Comparison of ENCODE assay signal across 8 cellular contexts in genomic region chr13:76723551-76724232, GRCh38.
DNase-seq lines count a peak whose midpoint lies in the region; ATAC-seq and TF ChIP-seq lines count a peak whose summit lies in the region.

No MANE protein-coding gene starts in this region.

- intact Hi-C loops in MCF 10A (cut with micrococcal nuclease) = no loop called here
- intact Hi-C loops in breast epithelium (cut with DNase I; ENCODE audit: low total_unique reads) = no loop called here

- H3K4me1 Mint-ChIP-seq in MCF 10A (ENCODE audit: insufficient read depth, unreplicated experiment) = no peaks in the 10 kb centered on the region

- H3K36me3 ChIP-seq in breast epithelium = no peaks in the 10 kb centered on the region
- no peaks in the 10 kb centered on the region for H3K36me3 ChIP-seq in NT2/D1 (ENCODE audit: insufficient read depth, insufficient read length, low read length)

- no peak for TF ChIP-seq POLR2A in breast epithelium (IDR thresholded peaks at IDR 0.05)

- TF ChIP-seq CTCF in MCF 10A (IDR thresholded peaks at IDR 0.05; ENCODE audit: unreplicated experiment) = no peak
- TF ChIP-seq CTCF in breast epithelium (IDR thresholded peaks at IDR 0.05) = no peak

- H3K4me1 ChIP-seq in breast epithelium (no peaks in the 10 kb centered on the region), NT2/D1 (ENCODE audit: insufficient read depth, insufficient read length) (no peaks in the 10 kb centered on the region)

- no peak overlapping the region for H3K9ac ChIP-seq in NT2/D1 (ENCODE audit: insufficient read length, low read depth)

- H3K4me3 Mint-ChIP-seq in MCF 10A (ENCODE audit: unreplicated experiment) = no peak overlapping the region

- BruUV-seq in MCF 10A (replicated peaks; lab: Mats Ljungman, UMichigan) = no TSS peak

- H3K27ac Mint-ChIP-seq in MCF 10A (ENCODE audit: low read depth, unreplicated experiment) = no peak overlapping the region

- H3K9me3 Mint-ChIP-seq in MCF 10A (ENCODE audit: unreplicated experiment) = no peaks in the 10 kb centered on the region

- CTCF ChIA-PET in MCF 10A (lab: Yijun Ruan, JAX) = interaction anchor here (0.6 to 1.2 kb wide), 4 partner anchors 16 to 162 kb away, joined by 3 read pairs; partner anchors contain the start of gene KCTD12

- H3K9me3 ChIP-seq in breast epithelium (no peaks in the 10 kb centered on the region), NT2/D1 (ENCODE audit: insufficient read depth, low read length) (peaks cover 11% of the 10 kb centered on the region; the same call in 1 of the 2 replicates)

- no peaks in the 10 kb centered on the region for H3K27me3 ChIP-seq in breast epithelium
- H3K27me3 ChIP-seq in NT2/D1 (ENCODE audit: insufficient read depth, insufficient read length) = no peaks in the 10 kb centered on the region

- POLR2A ChIA-PET in MCF 10A (lab: Yijun Ruan, JAX) = interaction anchor here (1.5 kb wide), 1 partner anchor 10 kb away, joined by 3 read pairs; no protein-coding TSS in a partner anchor

- peak overlapping the region in 1 of 2 donors; percentile 63 for H3K27ac ChIP-seq in breast epithelium

- H3K36me3 Mint-ChIP-seq in MCF 10A (ENCODE audit: insufficient read depth, unreplicated experiment) = no peaks in the 10 kb centered on the region

- no peak for ATAC-seq in HG03095 (IDR thresholded peaks at IDR 0.05; ENCODE audit: unreplicated experiment)

- no peak overlapping the region for H3K4me3 ChIP-seq in breast epithelium
- no peak overlapping the region for H3K4me3 ChIP-seq in NT2/D1 (ENCODE audit: insufficient read length, low read depth)

- DNase-seq in MCF 10A (ENCODE audit: unreplicated experiment) (peak; percentile 48), breast epithelium (ENCODE audit: low spot score in 2 of 2) (no peak), NT2/D1 (ENCODE audit: low read depth, low spot score) (peak; percentile 42), fibroblast of the conjunctiva (ENCODE audit: low read depth) (peak; percentile 16), retina (peak; percentile 16), GOT3 (lab: John Stamatoyannopoulos, UW) (no peak), ureter (ENCODE audit: low spot score) (no peak)

- no peaks in the 10 kb centered on the region for H3K27me3 Mint-ChIP-seq in MCF 10A (ENCODE audit: insufficient read depth, unreplicated experiment)

Comparison
In these comparisons a context has a peak if more than half of its experiments do, and no peak if none do; other contexts are left out.
1. DNase-seq: peak in MCF 10A (single experiment), NT2/D1 (single experiment), fibroblast of the conjunctiva (single experiment) and retina (single experiment); none in breast epithelium (0 of 2), GOT3 (single experiment) and ureter (single experiment).